Comparison of ENCODE assay signal across 9 cellular contexts in the genomic region with DNA sequence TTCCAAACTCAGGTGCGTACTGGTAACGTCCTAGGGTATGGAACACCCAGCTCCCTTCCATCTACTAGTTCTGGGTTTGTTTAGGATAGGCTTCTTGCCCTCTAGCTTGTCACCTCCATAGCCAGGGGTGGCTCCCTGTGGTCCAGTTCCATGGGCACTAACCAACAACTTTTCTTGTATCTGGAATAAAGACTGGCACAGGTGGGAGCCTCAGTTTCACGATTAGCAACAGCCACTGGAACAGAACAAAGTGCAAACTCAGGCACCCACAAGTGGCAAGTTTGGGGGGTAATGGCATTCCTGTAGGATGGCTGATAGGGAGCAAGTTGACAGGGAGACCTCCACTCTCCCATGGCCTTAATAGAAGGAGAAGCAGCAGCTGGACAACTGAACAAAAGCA. TPM values are rescaled to one million over a fixed set of nuclear protein-coding genes. Genes with fewer than 3 reads are reported as not detected.
"Had no signal": no experiment of that assay in that cellular context is flagged by ENCODE, and none has a peak within 500 bp of the region (broad histone marks: within the 10 kb centered on the region; RNA-seq: fewer than 3 reads in every experiment).

No MANE protein-coding gene starts in this region.

- H3K27ac ChIP-seq: breast epithelium, SJCRH30, tibial artery had no signal

- H3K27me3 ChIP-seq: breast epithelium, gastroesophageal sphincter, SJCRH30, tibial artery had no signal

- H3K4me3 ChIP-seq: breast epithelium, gastroesophageal sphincter, SJCRH30, tibial artery had no signal

- H3K36me3 ChIP-seq: breast epithelium, gastroesophageal sphincter, SJCRH30, tibial artery had no signal

- H3K9me3 ChIP-seq: breast epithelium, gastroesophageal sphincter, tibial artery had no signal

- DNase-seq: activated CD4-positive, alpha-beta T cell treated with anti-CD3 and anti-CD28 coated beads, Interleukin-2, amount 50 U/mL, for 4 hours; aorta; hippocampal formation; nephron progenitor cell; SJCRH30 had no signal

RNA-seq across cellular contexts. Expression of a gene that starts 49.1 kb away (rescaled TPM):
- total RNA-seq: pulmonary artery endothelial cell, SJCRH30 had no signal
